ENCODE assay signal across 1 cellular context in the genomic region with DNA sequence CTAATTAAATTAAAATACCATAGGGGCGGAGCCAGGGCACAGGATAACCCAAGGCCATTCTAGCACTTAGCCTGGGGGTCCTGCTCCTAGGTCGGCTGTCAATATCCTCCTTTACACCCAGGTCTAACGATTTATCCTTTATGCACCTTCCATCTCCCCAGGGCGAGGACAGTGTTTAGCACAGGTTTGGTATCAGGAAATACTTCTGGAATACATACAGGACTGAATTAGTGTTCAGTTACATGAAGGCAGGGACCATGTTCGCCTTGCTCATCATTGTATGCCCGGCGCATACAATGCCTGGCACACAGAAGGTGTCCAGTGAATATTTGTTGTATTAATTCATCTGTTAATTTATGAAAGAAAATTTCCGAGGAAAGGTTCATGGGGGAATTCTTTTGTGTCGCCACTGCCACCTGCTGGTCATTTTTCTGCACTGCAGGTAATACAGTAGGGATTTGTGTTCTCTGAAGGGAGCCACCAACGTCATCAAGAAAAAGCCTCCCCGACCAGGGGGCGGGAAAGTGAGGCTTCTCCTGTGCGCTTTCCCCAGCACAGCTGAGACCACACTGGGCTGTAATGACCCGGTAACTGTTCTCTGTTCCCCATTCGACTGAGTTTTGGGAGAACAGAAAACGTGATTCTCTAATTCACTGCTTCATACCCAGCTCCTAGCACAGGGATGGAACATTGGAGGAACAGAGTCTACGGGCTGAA.
TF ChIP-seq lines count a peak whose summit lies in the region.

No MANE protein-coding gene starts in this region.

TF ChIP-seq in IMR-90, 13 proteins besides CTCF, POLR2A, EP300 and RAD21:
- TF ChIP-seq MAZ (IDR thresholded peaks at IDR 0.05; ENCODE audit: borderline replicate concordance, low read depth, low read length) (no peak), FOS (IDR thresholded peaks at IDR 0.05; ENCODE audit: low read depth, low read length) (no peak), USF2 (IDR thresholded peaks at IDR 0.05; ENCODE audit: low read depth, low read length) (no peak), RCOR1 (IDR thresholded peaks at IDR 0.05; ENCODE audit: insufficient replicate concordance, low read length) (no peak), SMC3 (IDR thresholded peaks at IDR 0.05; ENCODE audit: low read depth, low read length) (peak; percentile 61), NFE2L2 (IDR thresholded peaks at IDR 0.05; ENCODE audit: low read depth, low read length) (no peak)
TF ChIP-seq in IMR-90: peak in this region for 1.
